In genomic region chr17:37826497-37827115, GRCh38 we compare ENCODE assay signal across 12 cellular contexts.
DNase-seq lines count a peak whose midpoint lies in the region; ATAC-seq, FAIRE-seq and TF ChIP-seq lines count a peak whose summit lies in the region.
"Had no signal": no experiment of that assay in that cellular context is flagged by ENCODE, and none has a peak within 500 bp of the region (broad histone marks: within the 10 kb centered on the region; RNA-seq: fewer than 3 reads in every experiment).

No MANE protein-coding gene starts in this region.

- WGBS in K562 (ENCODE audit: insufficient coverage, low coverage, missing lambda C conversion rate), result 57% methylated on average over 4 of the region's 4 CpGs
- WGBS in transverse colon (ENCODE audit: low coverage in 1 of 2), 2 donors, result 57% methylated on average over 4 of the region's 4 CpGs; no CpG with 5 or more reads in 1 of the 2 donors

- H3K79me2 ChIP-seq in K562 (ENCODE audit: control insufficient read depth, insufficient read depth, low read length), result no peaks in the 10 kb centered on the region
- H3K79me2 ChIP-seq: parathyroid adenoma had no signal

- H3K27me3 ChIP-seq in K562 (ENCODE audit: control insufficient read depth in 2 of 2, insufficient read depth in 2 of 2, low read length in 2 of 2), result peaks cover 0 to 4% of the 10 kb centered on the region in 2 experiments; a peak in 1 of 5 replicates
- peaks cover under 1% of the 10 kb centered on the region for H3K27me3 ChIP-seq in transverse colon

- peak; percentile 35 for ATAC-seq in HG02798 (IDR thresholded peaks at IDR 0.05; ENCODE audit: poor library complexity, unreplicated experiment)
- no peak for ATAC-seq in K562
- ATAC-seq in omental fat pad (ENCODE audit: low FRiP score), result peak; percentile 39
- ATAC-seq in HG03439 (IDR thresholded peaks at IDR 0.05; ENCODE audit: unreplicated experiment), result no peak
- ATAC-seq: activated CD4-positive, CD25-positive, alpha-beta regulatory T cell treated with anti-CD3 and anti-CD28 coated beads, Interleukin-2, amount 50 U/mL, for 24 hours; left colon had no signal

- H3K9ac ChIP-seq in K562 (ENCODE audit: insufficient read depth in 1 of 2, low read depth in 2 of 2, low read length in 2 of 2), result no peak overlapping the region
- H3K9ac ChIP-seq: parathyroid adenoma had no signal

- no peaks in the 10 kb centered on the region for H3K9me1 ChIP-seq in K562 (ENCODE audit: control insufficient read depth, insufficient read depth, low read length)

- BruUV-seq in K562 (replicated peaks; lab: Mats Ljungman, UMichigan), result no TSS peak

- peak overlapping the region; percentile 41; the same call in 1 of the 2 replicates for H2AFZ ChIP-seq in K562 (ENCODE audit: low read depth, low read length)
- H2AFZ ChIP-seq: parathyroid adenoma had no signal

- H3K9me3 ChIP-seq in K562 (replicated peaks; ENCODE audit: control insufficient read depth, insufficient read depth, low read depth, low read length) (no peaks in the 10 kb centered on the region), transverse colon (no peaks in the 10 kb centered on the region)

- CTCF ChIA-PET in K562 (lab: Yijun Ruan, JAX; ENCODE audit: low intra/inter-chr PET ratio), result no interaction called here

- TF ChIP-seq POLR2A in K562 (conservative IDR thresholded peaks at IDR 0.05) (no peak), transverse colon (IDR thresholded peaks at IDR 0.05) (no peak)

- no peak for TF ChIP-seq RAD21 in K562 (CRISPR knock-in tag; conservative IDR thresholded peaks at IDR 0.05 in 1 of 2, IDR thresholded peaks at IDR 0.05 in 1 of 2)

- TF ChIP-seq EP300 in K562 (IDR thresholded peaks at IDR 0.05; ENCODE audit: low read length), result no peak
- TF ChIP-seq EP300 in transverse colon (IDR thresholded peaks at IDR 0.05; ENCODE audit: low read depth), result no peak

- no peak for TF ChIP-seq CTCF in K562 (IDR thresholded peaks at IDR 0.05 in 2 of 3, conservative IDR thresholded peaks at IDR 0.05 in 1 of 3; ENCODE audit: insufficient read depth in 2 of 3, low read depth in 1 of 3, low read length in 3 of 3)
- TF ChIP-seq CTCF in omental fat pad (IDR thresholded peaks at IDR 0.05), result no peak
- no peak for TF ChIP-seq CTCF in transverse colon (IDR thresholded peaks at IDR 0.05)

- H3K36me3 ChIP-seq in K562 (ENCODE audit: control insufficient read depth, insufficient read depth, low read length), result no peaks in the 10 kb centered on the region
- H3K36me3 ChIP-seq in transverse colon, result no peaks in the 10 kb centered on the region

- intact Hi-C loops in K562 (cut with micrococcal nuclease) (no loop called here), transverse colon (cut with DNase I; ENCODE audit: low total_unique reads) (no loop called here)

- no peak overlapping the region for H3K27ac ChIP-seq in K562 (ENCODE audit: extremely low read depth, low read depth, low read length)
- H3K27ac ChIP-seq in transverse colon, result no peak overlapping the region
- H3K27ac ChIP-seq: parathyroid adenoma had no signal

- POLR2A ChIA-PET in K562 (lab: Yijun Ruan, JAX), result interaction anchor here (0.9 kb wide), 1 partner anchor 16 kb away, joined by 4 read pairs; no protein-coding TSS in a partner anchor

- no peak for FAIRE-seq in K562 (lab: Jason Lieb, UNC)

- DNase-seq in NOMO-1 treated with DMSO at 0.1 percent for 48 hours (lab: John Stamatoyannopoulos, UW; ENCODE audit: unreplicated experiment), result peak; percentile 75
- DNase-seq in K562 (ENCODE audit: extremely low read depth in 1 of 4, low spot score in 3 of 4), result no peak
- DNase-seq in omental fat pad (ENCODE audit: low spot score), result no peak
- no peak for DNase-seq in middle frontal gyrus (ENCODE audit: extremely low spot score, low spot score)
- DNase-seq in transverse colon, result no peak
- DNase-seq: DMS153, H9 had no signal

- H4K20me1 ChIP-seq in K562 (replicated peaks; ENCODE audit: control insufficient read depth, insufficient read depth, low read length), result no peaks in the 10 kb centered on the region

- in situ Hi-C loops in K562 (cut with MboI), result no loop called here
- in situ Hi-C loops in transverse colon (cut with MboI; ENCODE audit: low pct_ligation_motif_present in 1 of 4, low pct_unique_long_range_greater_than_20kb in 1 of 4, low sequenced_read_pairs in 3 of 4), result no loop called here

- H3K4me1 ChIP-seq in K562 (replicated peaks in 1 of 2; ENCODE audit: control insufficient read depth in 2 of 2, insufficient read depth in 2 of 2, low read length in 2 of 2) (peaks cover 8 to 30% of the 10 kb centered on the region in 2 experiments), transverse colon (no peaks in the 10 kb centered on the region)

- no peak overlapping the region for H3K4me3 ChIP-seq in K562
- H3K4me3 ChIP-seq in transverse colon, result no peak overlapping the region

- no peak overlapping the region for H3K4me2 ChIP-seq in K562 (ENCODE audit: insufficient read depth, low read length)

TF ChIP-seq in K562, 482 proteins besides CTCF, POLR2A, EP300 and RAD21:
- TF ChIP-seq ZNF41 (CRISPR knock-in tag; conservative IDR thresholded peaks at IDR 0.05) (no peak), USF1 (CRISPR knock-in tag; IDR thresholded peaks at IDR 0.05) (no peak), PHF8 (IDR thresholded peaks at IDR 0.05; ENCODE audit: borderline replicate concordance, low read length) (no peak), SPI1 (IDR thresholded peaks at IDR 0.05; ENCODE audit: borderline replicate concordance, low read depth, low read length) (peak; percentile 72), ZNF217 (CRISPR knock-in tag; IDR thresholded peaks at IDR 0.05) (no peak), GMEB1 (CRISPR knock-in tag; IDR thresholded peaks at IDR 0.05) (no peak)
- TF ChIP-seq, protein P1, sequence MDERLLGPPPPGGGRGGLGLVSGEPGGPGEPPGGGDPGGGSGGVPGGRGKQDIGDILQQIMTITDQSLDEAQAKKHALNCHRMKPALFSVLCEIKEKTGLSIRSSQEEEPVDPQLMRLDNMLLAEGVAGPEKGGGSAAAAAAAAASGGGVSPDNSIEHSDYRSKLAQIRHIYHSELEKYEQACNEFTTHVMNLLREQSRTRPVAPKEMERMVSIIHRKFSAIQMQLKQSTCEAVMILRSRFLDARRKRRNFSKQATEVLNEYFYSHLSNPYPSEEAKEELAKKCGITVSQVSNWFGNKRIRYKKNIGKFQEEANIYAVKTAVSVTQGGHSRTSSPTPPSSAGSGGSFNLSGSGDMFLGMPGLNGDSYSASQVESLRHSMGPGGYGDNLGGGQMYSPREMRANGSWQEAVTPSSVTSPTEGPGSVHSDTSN (CRISPR knock-in tag; IDR thresholded peaks at IDR 0.05; ENCODE audit: low read depth), result no peak
- TF ChIP-seq, protein P1 (tag; conservative IDR thresholded peaks at IDR 0.05; ENCODE audit: low read depth), result no peak
TF ChIP-seq in K562: peak in this region for 1.

Comparison
In these comparisons a context has a peak if more than half of its experiments do, and no peak if none do; other contexts are left out.
1. ATAC-seq: peak in HG02798 (single experiment) and omental fat pad (single experiment); none in K562 (single experiment) and HG03439 (single experiment).